22 cellular contexts compared by ENCODE assay signal in the genomic region with DNA sequence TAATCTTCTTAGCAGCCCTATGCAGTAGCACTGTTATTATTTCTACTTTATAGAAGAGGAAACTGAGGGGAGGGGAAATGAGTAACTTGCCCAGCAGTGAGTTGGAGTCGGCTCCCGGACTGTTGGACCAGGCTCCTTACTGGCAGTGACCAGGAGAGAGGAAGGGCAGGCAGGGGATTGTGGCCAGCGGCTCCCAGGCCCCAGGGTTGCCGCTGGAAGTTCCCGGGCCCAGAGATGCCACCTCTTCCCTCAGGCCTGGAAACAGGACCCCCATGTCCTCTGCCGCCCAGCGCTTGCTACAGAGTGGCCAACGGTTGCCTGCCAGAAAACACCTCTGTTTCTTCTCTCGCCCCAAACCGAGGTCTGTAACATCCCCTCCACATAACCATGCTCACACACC. TPM values are rescaled to one million over a fixed set of nuclear protein-coding genes. Genes with fewer than 3 reads are reported as not detected.
DNase-seq lines count a peak whose midpoint lies in the region; ATAC-seq and TF ChIP-seq lines count a peak whose summit lies in the region.
"Had no signal": no experiment of that assay in that cellular context is flagged by ENCODE, and none has a peak within 500 bp of the region (broad histone marks: within the 10 kb centered on the region; RNA-seq: fewer than 3 reads in every experiment).

No MANE protein-coding gene starts in this region.

- H2BK20ac ChIP-seq in H9 (ENCODE audit: low read depth, low read length, poor library complexity, severe bottlenecking) = no peak overlapping the region

- H3K4me1 ChIP-seq in BLaER1 treated with 17β-estradiol and CSF1 and Interleukin-3, amounts not matched to agents 10 nM and 100 nM = peaks cover 36 to 57% (median 49%) of the 10 kb centered on the region in 10 experiments
- H3K4me1 ChIP-seq in GM23248 (ENCODE audit: insufficient read depth) (peaks cover 26% of the 10 kb centered on the region), neuronal stem cell (ENCODE audit: control insufficient read depth in 2 of 2, insufficient read depth in 1 of 2, low read depth in 1 of 2, low read length in 2 of 2) (peaks cover 6 to 21% of the 10 kb centered on the region in 2 donors), H9 (ENCODE audit: insufficient read depth, low read length) (no peaks in the 10 kb centered on the region), left lung (peaks cover 18 to 30% of the 10 kb centered on the region in 2 donors)
- H3K4me1 ChIP-seq: A549 had no signal

- no peaks in the 10 kb centered on the region for H3K27me3 ChIP-seq in BLaER1 treated with 17β-estradiol and CSF1 and Interleukin-3, amounts not matched to agents 10 nM and 100 nM
- H3K27me3 ChIP-seq in GM23248 (replicated peaks; ENCODE audit: insufficient read depth) (no peaks in the 10 kb centered on the region), neuronal stem cell (ENCODE audit: control insufficient read depth in 3 of 3, insufficient read depth in 3 of 3, low read depth in 1 of 3, low read length in 3 of 3) (peaks cover 0 to 15% (median 0%) of the 10 kb centered on the region in 3 experiments), H9 (ENCODE audit: insufficient read depth, low read length) (no peaks in the 10 kb centered on the region), left lung (no peaks in the 10 kb centered on the region)

- no peak overlapping the region for H2BK120ac ChIP-seq in neuronal stem cell (ENCODE audit: low read depth, low read length)
- no peak overlapping the region for H2BK120ac ChIP-seq in H9 (ENCODE audit: low read depth, low read length, poor library complexity, severe bottlenecking)

- ATAC-seq in left lung (no peak), HG03025 (IDR thresholded peaks at IDR 0.05; ENCODE audit: low FRiP score, unreplicated experiment) (no peak)
- ATAC-seq: A549, Panc1 had no signal

- no peak overlapping the region for H3K4me3 ChIP-seq in BLaER1 treated with 17β-estradiol and CSF1 and Interleukin-3, amounts not matched to agents 10 nM and 100 nM
- H3K4me3 ChIP-seq in GM23248 = no peak overlapping the region
- no peak overlapping the region for H3K4me3 ChIP-seq in neuronal stem cell (ENCODE audit: low read length in 2 of 2)
- H3K4me3 ChIP-seq in left lung = no peak overlapping the region
- H3K4me3 ChIP-seq: A549, SK-N-MC had no signal

- no peak overlapping the region for H3K14ac ChIP-seq in neuronal stem cell (ENCODE audit: low read length)
- no peak overlapping the region for H3K14ac ChIP-seq in H9 (ENCODE audit: insufficient read depth, low read length)

- H3K18ac ChIP-seq in neuronal stem cell (ENCODE audit: low read length) (no peak overlapping the region), H9 (ENCODE audit: insufficient read length, low read depth, low read length) (no peak overlapping the region)

- H3K23me2 ChIP-seq in H9 (ENCODE audit: insufficient read length, low read depth, low read length, poor library complexity, severe bottlenecking) = no peaks in the 10 kb centered on the region

- H3K4me1 Mint-ChIP-seq in H9 = peaks cover 23 to 30% of the 10 kb centered on the region in 2 experiments

- H3K79me1 ChIP-seq in neuronal stem cell (ENCODE audit: low read depth, low read length) (no peaks in the 10 kb centered on the region), H9 (ENCODE audit: insufficient read depth, low read depth, low read length, poor library complexity, severe bottlenecking) (no peaks in the 10 kb centered on the region)

- H3K23ac ChIP-seq in neuronal stem cell (ENCODE audit: low read depth, low read length, poor library complexity) (no peak overlapping the region), H9 (ENCODE audit: insufficient read length, low read depth, low read length) (no peak overlapping the region)

- 76 to 81% methylated on average over 9 to 10 of the region's 10 CpGs for WGBS in GM23248 (ENCODE audit: low coverage in 1 of 2, low lambda C conversion rate in 2 of 2, missing lambda C conversion rate in 2 of 2), 2 experiments
- no CpG with 5 or more reads among the region's 10 CpGs for WGBS in neuronal stem cell (ENCODE audit: extremely low coverage in 2 of 2, insufficient read length in 2 of 2, insufficient replicate concordance in 1 of 2), 2 donors
- WGBS in H9 (ENCODE audit: extremely low coverage, insufficient read length, low lambda C conversion rate) = no CpG with 5 or more reads among the region's 10 CpGs

- intact Hi-C loops in left lung (cut with DNase I) = no loop called here

- H2BK5ac ChIP-seq in neuronal stem cell (ENCODE audit: low read length) (no peak overlapping the region), H9 (ENCODE audit: insufficient read length, low read length) (no peak overlapping the region)

- no peak overlapping the region for H3T11ph ChIP-seq in H9 (ENCODE audit: low read length)

- peak overlapping the region; percentile 17 for H4K8ac ChIP-seq in neuronal stem cell (ENCODE audit: low read depth, low read length)
- H4K8ac ChIP-seq in H9 (replicated peaks; ENCODE audit: insufficient read length, low read depth, low read length) = no peak overlapping the region

- DNase-seq in GM23248 (no peak), dermis blood vessel endothelial cell (peak; percentile 40), neuronal stem cell (ENCODE audit: low spot score) (no peak), H9 (no peak), left lung (no peak)
- DNase-seq: Calu3, DMS79 treated with DMSO at 0.1 percent for 48 hours, GF-D8, NCI-H1092, NCI-H1436, NCI-H187, NCI-H2081 treated with DMSO at 0.1 percent for 48 hours, NCI-H2171, NCI-H510A, NCI-H69, SHP77 treated with DMSO at 0.1 percent for 48 hours had no signal

- H4K5ac ChIP-seq in H9 (ENCODE audit: insufficient read length, low read depth, low read length) = no peak overlapping the region

- H4K20me1 ChIP-seq in BLaER1 treated with 17β-estradiol and CSF1 and Interleukin-3, amounts not matched to agents 10 nM and 100 nM = no peaks in the 10 kb centered on the region
- H4K20me1 ChIP-seq in GM23248 (ENCODE audit: insufficient read depth) (no peaks in the 10 kb centered on the region), H9 (ENCODE audit: control insufficient read depth, insufficient read depth, insufficient read length) (no peaks in the 10 kb centered on the region)

- peak overlapping the region in 6 of 11 experiments; percentile 13 to 81 (median 68); a peak in 8 of 22 replicates for H3K4me2 ChIP-seq in BLaER1 treated with 17β-estradiol and CSF1 and Interleukin-3, amounts not matched to agents 10 nM and 100 nM
- peak overlapping the region; percentile 2 for H3K4me2 ChIP-seq in GM23248 (ENCODE audit: unreplicated experiment)
- no peak overlapping the region for H3K4me2 ChIP-seq in neuronal stem cell (ENCODE audit: insufficient read depth, low read length, poor library complexity, severe bottlenecking)
- no peak overlapping the region for H3K4me2 ChIP-seq in H9 (ENCODE audit: insufficient read depth, insufficient read length, low read length)
- H3K4me2 ChIP-seq: A549 had no signal

- H3K36me3 ChIP-seq in BLaER1 treated with 17β-estradiol and CSF1 and Interleukin-3, amounts not matched to agents 10 nM and 100 nM = no peaks in the 10 kb centered on the region
- no peaks in the 10 kb centered on the region for H3K36me3 ChIP-seq in GM23248 (ENCODE audit: low read depth)
- no peaks in the 10 kb centered on the region for H3K36me3 ChIP-seq in neuronal stem cell (replicated peaks in 1 of 2; ENCODE audit: control insufficient read depth in 2 of 2, insufficient read depth in 2 of 2, low read length in 2 of 2)
- H3K36me3 ChIP-seq in left lung = no peaks in the 10 kb centered on the region

- no peak for TF ChIP-seq CTCF in H9 (conservative IDR thresholded peaks at IDR 0.05)
- no peak for TF ChIP-seq CTCF in left lung (IDR thresholded peaks at IDR 0.05)

- H3K56ac ChIP-seq in H9 (ENCODE audit: insufficient read length, low read depth, low read length) = no peak overlapping the region

- peaks cover 18% of the 10 kb centered on the region for H3F3A ChIP-seq in GM23248 (ENCODE audit: insufficient read depth)

- no peak overlapping the region for H3K4me3 Mint-ChIP-seq in H9

- no peak overlapping the region for H2AK5ac ChIP-seq in neuronal stem cell (ENCODE audit: low read depth, low read length)
- no peak overlapping the region for H2AK5ac ChIP-seq in H9 (ENCODE audit: insufficient read length, low read length)

- H2BK15ac ChIP-seq in neuronal stem cell (ENCODE audit: low read length) = peak overlapping the region; percentile 34
- H2BK15ac ChIP-seq in H9 (ENCODE audit: low read depth, low read length) = no peak overlapping the region

- in situ Hi-C loops in GM23248 (cut with MboI) = no loop called here

- H3K9me2 ChIP-seq in GM23248 (ENCODE audit: insufficient read depth) = no peaks in the 10 kb centered on the region

- H3K79me2 ChIP-seq in GM23248 (ENCODE audit: insufficient read depth) = no peaks in the 10 kb centered on the region
- H3K79me2 ChIP-seq in H9 (ENCODE audit: insufficient read depth, low read length) = no peaks in the 10 kb centered on the region

- H2AFZ ChIP-seq in GM23248 (no peak overlapping the region), neuronal stem cell (ENCODE audit: low read length) (no peak overlapping the region), H9 (ENCODE audit: low read length) (no peak overlapping the region)

- no peak overlapping the region for H3K9ac ChIP-seq in BLaER1 treated with 17β-estradiol and CSF1 and Interleukin-3, amounts not matched to agents 10 nM and 100 nM
- H3K9ac ChIP-seq in GM23248 = no peak overlapping the region
- H3K9ac ChIP-seq in neuronal stem cell (ENCODE audit: low read depth, low read length, poor library complexity) = peak overlapping the region; percentile 47
- no peak overlapping the region for H3K9ac ChIP-seq in H9 (ENCODE audit: extremely low read depth, insufficient read length, low read length)

- H3K27ac ChIP-seq in BLaER1 treated with 17β-estradiol and CSF1 and Interleukin-3, amounts not matched to agents 10 nM and 100 nM = no peak overlapping the region
- H3K27ac ChIP-seq in GM23248 (peak overlapping the region; percentile 23; the same call in 1 of the 2 replicates), neuronal stem cell (replicated peaks; ENCODE audit: low read length) (no peak overlapping the region), H9 (ENCODE audit: insufficient read length, low read depth, low read length) (no peak overlapping the region), left lung (no peak overlapping the region)
- H3K27ac ChIP-seq: SK-N-MC had no signal

- no peaks in the 10 kb centered on the region for H3K9me3 ChIP-seq in BLaER1 treated with 17β-estradiol and CSF1 and Interleukin-3, amounts not matched to agents 10 nM and 100 nM (replicated peaks in 1 of 11)
- H3K9me3 ChIP-seq in GM23248 (ENCODE audit: low read depth) (no peaks in the 10 kb centered on the region), neuronal stem cell (replicated peaks in 1 of 2; ENCODE audit: control insufficient read depth in 2 of 2, insufficient read depth in 1 of 2, low read depth in 1 of 2, low read length in 2 of 2) (no peaks in the 10 kb centered on the region), H9 (ENCODE audit: control insufficient read depth, low read depth, low read length) (no peaks in the 10 kb centered on the region), left lung (no peaks in the 10 kb centered on the region)
- H3K9me3 ChIP-seq: A549 had no signal

- H3K4ac ChIP-seq in neuronal stem cell (ENCODE audit: low read length) (no peak overlapping the region), H9 (ENCODE audit: low read depth, low read length) (no peak overlapping the region)

- H2BK12ac ChIP-seq in neuronal stem cell (ENCODE audit: low read length) (no peak overlapping the region), H9 (ENCODE audit: insufficient read length, low read depth, low read length) (no peak overlapping the region)

- no peak overlapping the region for H3K27ac Mint-ChIP-seq in H9

- no peaks in the 10 kb centered on the region; a peak in 1 of 5 replicates for H3K9me3 Mint-ChIP-seq in H9

- H3K27me3 Mint-ChIP-seq in H9 (ENCODE audit: low read depth) = peaks cover 12% of the 10 kb centered on the region

- H3K36me3 Mint-ChIP-seq in H9 (ENCODE audit: insufficient read depth in 1 of 3, low read depth in 3 of 3) = no peaks in the 10 kb centered on the region

- H4K91ac ChIP-seq in neuronal stem cell (ENCODE audit: low read depth, low read length, poor library complexity) (no peak overlapping the region), H9 (ENCODE audit: insufficient read length, low read depth, low read length) (no peak overlapping the region)

RNA-seq across cellular contexts. Expression of a gene that starts 20.5 kb away (rescaled TPM):
- not detected in 2 replicates for total RNA-seq in GM23248 (2014; rRNA removed; shearing (Covaris generic))
- not detected in 2 replicates for polyA plus RNA-seq in GM23248 (2016; fragmentation: Nextera tagmentation; extraction: Ambion mirVana)
- 0.09 TPM in 1 of 2 replicates, not detected in the other for total RNA-seq in dermis blood vessel endothelial cell
- 0.03 TPM for polyA plus RNA-seq in neuronal stem cell (2013, experiment 1 of 2)
- 0.03 TPM for polyA plus RNA-seq in neuronal stem cell (2013, experiment 2 of 2)
- total RNA-seq in H9 (2021) = not detected in 2 replicates
- 10 to 100 TPM in 1 of 2 donors, 1 to 10 TPM in 1; 7.6 to 42.5 TPM for total RNA-seq in left lung
- total RNA-seq: H4 had no signal

RNA-seq across cellular contexts. Expression of a gene that starts 39.4 kb away (rescaled TPM):
- 2.8 and 7.1 TPM in 2 replicates for total RNA-seq in GM23248 (2014; rRNA removed; shearing (Covaris generic))
- polyA plus RNA-seq in GM23248 (2016; fragmentation: Nextera tagmentation; extraction: Ambion mirVana) = 7.6 and 7.7 TPM in 2 replicates
- total RNA-seq in dermis blood vessel endothelial cell (not detected in 2 replicates), H9 (2021) (0.68 and 0.83 TPM in 2 replicates), left lung (10 to 100 TPM; 13.4 to 14.2 TPM)
- 0.26 TPM for polyA plus RNA-seq in neuronal stem cell (2013, experiment 1 of 2)
- polyA plus RNA-seq in neuronal stem cell (2013, experiment 2 of 2) = 0.35 TPM

RNA-seq across cellular contexts. Expression of a gene that starts 59.9 kb away (rescaled TPM):
- total RNA-seq in GM23248 (2014; rRNA removed; shearing (Covaris generic)) = not detected in 2 replicates
- not detected in 2 replicates for polyA plus RNA-seq in GM23248 (2016; fragmentation: Nextera tagmentation; extraction: Ambion mirVana)
- total RNA-seq in dermis blood vessel endothelial cell = not detected in 2 replicates
- polyA plus RNA-seq in neuronal stem cell (2013, experiment 1 of 2) = not detected
- not detected for polyA plus RNA-seq in neuronal stem cell (2013, experiment 2 of 2)
- total RNA-seq in H9 (2021) = not detected in 2 replicates
- total RNA-seq in left lung = 100 to 1,000 TPM; 191 to 624 TPM
- total RNA-seq: H4 had no signal
- polyA plus RNA-seq: A549 had no signal

Comparison
In these comparisons a context has a peak if more than half of its experiments do, and no peak if none do; other contexts are left out.
1. H3K4me2 ChIP-seq: peak in BLaER1 treated with 17β-estradiol and CSF1 and Interleukin-3, amounts not matched to agents 10 nM and 100 nM (6 of 11) and GM23248 (single experiment); none in neuronal stem cell (single experiment) and H9 (single experiment).
2. RNA of a gene that starts 59.9 kb away (total RNA-seq): 191 to 624 TPM in left lung; not detected in GM23248, not detected in dermis blood vessel endothelial cell and not detected in H9; every median in the first group is over 100 times any median in the second.